14 cellular contexts compared by ENCODE assay signal in the genomic region with DNA sequence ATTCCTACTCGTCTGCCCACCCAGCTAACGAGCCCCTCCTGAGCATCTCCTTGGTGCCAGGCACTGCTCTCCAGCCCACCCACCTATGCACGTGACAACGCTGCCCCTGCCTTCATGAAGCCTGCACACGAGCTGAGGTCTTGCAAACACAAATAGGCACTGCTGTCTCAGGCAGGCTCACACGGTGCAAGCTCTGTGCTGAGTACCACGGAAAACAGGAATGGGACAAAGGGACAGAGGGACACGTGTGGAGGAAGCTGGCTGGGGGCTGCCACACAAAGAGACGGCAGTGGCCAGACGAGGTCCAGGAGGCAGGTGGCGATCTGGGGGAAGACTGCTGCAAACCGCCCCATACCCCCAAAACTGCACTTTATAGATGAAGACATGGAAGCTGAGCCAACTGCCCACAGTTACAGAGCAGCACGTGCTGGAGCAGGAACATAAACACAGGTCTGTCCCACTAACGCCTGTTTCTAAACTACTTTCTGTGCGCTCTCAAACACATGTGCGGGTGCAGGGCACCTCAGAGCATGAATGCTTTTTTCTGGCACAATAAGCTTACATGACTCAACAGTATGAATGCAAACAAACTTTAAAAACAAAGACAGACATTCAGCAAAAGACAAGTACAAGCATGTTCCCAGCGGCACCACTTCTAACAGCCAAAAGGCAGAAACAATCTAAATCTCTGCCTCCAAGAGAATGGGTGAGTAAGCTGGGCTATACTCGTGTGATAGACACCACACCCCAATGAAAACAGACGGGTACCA.
DNase-seq lines count a peak whose midpoint lies in the region; ATAC-seq and TF ChIP-seq lines count a peak whose summit lies in the region.
"Had no signal": no experiment of that assay in that cellular context is flagged by ENCODE, and none has a peak within 500 bp of the region (broad histone marks: within the 10 kb centered on the region; RNA-seq: fewer than 3 reads in every experiment).

No MANE protein-coding gene starts in this region.

- H3K36me3 ChIP-seq in ACC112 (ENCODE audit: insufficient read depth, low read length) (peaks cover 62% of the 10 kb centered on the region), MM.1S (replicated peaks; ENCODE audit: insufficient read depth, low read length) (no peaks in the 10 kb centered on the region)

- H3K4me3 ChIP-seq in ACC112 (ENCODE audit: low read depth, low read length) = no peak overlapping the region
- no peak overlapping the region for H3K4me3 ChIP-seq in choroid plexus epithelial cell (ENCODE audit: low read depth, low read length)
- H3K4me3 ChIP-seq in MM.1S (ENCODE audit: low read length) = no peak overlapping the region

- H2AFZ ChIP-seq in ACC112 (ENCODE audit: low read length, unreplicated experiment) (no peak overlapping the region), MM.1S (ENCODE audit: low read length) (no peak overlapping the region)

- H3K79me2 ChIP-seq in ACC112 (ENCODE audit: control insufficient read depth, insufficient read depth, low read length, unreplicated experiment) (peaks cover 13% of the 10 kb centered on the region), MM.1S (ENCODE audit: low read length) (no peaks in the 10 kb centered on the region)

- DNase-seq in LoVo (ENCODE audit: low spot score) (peak; percentile 14), choroid plexus epithelial cell (ENCODE audit: low read depth) (peak; percentile 67), MM.1S (no peak), NCI-H524 treated with DMSO at 0.1 percent for 48 hours (lab: John Stamatoyannopoulos, UW) (no peak)
- DNase-seq in effector CD4-positive, alpha-beta T cell = no peak
- DNase-seq: activated CD8-positive, alpha-beta T cell treated with anti-CD3 and anti-CD28 coated beads, Interleukin-2, amount 10 ng/mL, durations not matched to agents 7 days and 5 days; activated naive CD8-positive, alpha-beta T cell treated with anti-CD3 and anti-CD28 coated beads for 36 hours; islet precursor cell; stimulated activated CD4-positive, alpha-beta T cell treated with anti-CD3 and anti-CD28 coated beads, Interleukin-4, amount 100 ng/mL, for 1 hour; T-helper 17 cell had no signal

- H3K9ac ChIP-seq in MM.1S (ENCODE audit: low read length) = no peak overlapping the region

- no peaks in the 10 kb centered on the region for H3K27me3 ChIP-seq in ACC112 (ENCODE audit: insufficient read depth, low read length)
- no peaks in the 10 kb centered on the region for H3K27me3 ChIP-seq in layer of hippocampus (ENCODE audit: control insufficient read depth, insufficient read depth, low read length)
- no peaks in the 10 kb centered on the region for H3K27me3 ChIP-seq in MM.1S (replicated peaks; ENCODE audit: insufficient read depth, low read length)

- H3K27ac ChIP-seq in ACC112 (ENCODE audit: low read depth, low read length) (peak overlapping the region; percentile 9; the same call in 1 of the 2 replicates), layer of hippocampus (ENCODE audit: low read depth, low read length) (peak overlapping the region; percentile 66), MM.1S (ENCODE audit: low read length) (no peak overlapping the region)

- peaks cover 16% of the 10 kb centered on the region for H3K4me1 ChIP-seq in ACC112 (ENCODE audit: control insufficient read depth, insufficient read depth, low read length, unreplicated experiment)
- no peaks in the 10 kb centered on the region for H3K4me1 ChIP-seq in MM.1S (ENCODE audit: low read length)

- no peaks in the 10 kb centered on the region for H3K9me2 ChIP-seq in MM.1S (replicated peaks; ENCODE audit: insufficient read depth, low read length)

- no peaks in the 10 kb centered on the region for H3F3A ChIP-seq in MM.1S (ENCODE audit: insufficient read depth, low read length)

- no peak for ATAC-seq in HG03354 (IDR thresholded peaks at IDR 0.05; ENCODE audit: poor library complexity, severe bottlenecking, unreplicated experiment)
- ATAC-seq: activated CD8-positive, alpha-beta T cell treated with anti-CD3 and anti-CD28 coated beads, Interleukin-2, amount 10 ng/mL, durations not matched to agents 7 days and 5 days; HCT116; T-helper 17 cell had no signal

- no peaks in the 10 kb centered on the region for H4K20me1 ChIP-seq in MM.1S (ENCODE audit: insufficient read depth, low read length)

- TF ChIP-seq CTCF in choroid plexus epithelial cell (conservative IDR thresholded peaks at IDR 0.05; ENCODE audit: low read depth, low read length) = no peak
- no peak for TF ChIP-seq CTCF in MM.1S (IDR thresholded peaks at IDR 0.05; ENCODE audit: low read length)

- no peak overlapping the region for H3K4me2 ChIP-seq in MM.1S (ENCODE audit: low read depth, low read length)

- H3K9me3 ChIP-seq in MM.1S (replicated peaks; ENCODE audit: insufficient read depth, low read length) = no peaks in the 10 kb centered on the region

Comparison
In these comparisons a context has a peak if more than half of its experiments do, and no peak if none do; other contexts are left out.
1. DNase-seq: peak in LoVo (single experiment) and choroid plexus epithelial cell (single experiment); none in MM.1S (single experiment), effector CD4-positive, alpha-beta T cell (single experiment) and NCI-H524 treated with DMSO at 0.1 percent for 48 hours (single experiment).